In genomic region chr10:101130984-101131961, GRCh38 we compare ENCODE assay signal across 8 cellular contexts. TPM values are rescaled to one million over a fixed set of nuclear protein-coding genes. Genes with fewer than 3 reads are reported as not detected.
DNase-seq lines count a peak whose midpoint lies in the region; ATAC-seq lines count a peak whose summit lies in the region.

Gene TLX1, plus strand, starts transcription at chr10:101131300. Its CDS starts 242 bp downstream, at chr10:101131542.

- peaks cover 18% of the 10 kb centered on the region for H3K4me1 Mint-ChIP-seq in activated naive CD8-positive, alpha-beta T cell treated with anti-CD3 and anti-CD28 coated beads, Interleukin-2, amount 10 ng/mL, durations not matched to agents 7 days and 5 days

- peaks cover 100% of the 10 kb centered on the region in 11 experiments for H3K27me3 ChIP-seq in BLaER1 treated with 17β-estradiol and CSF1 and Interleukin-3, amounts not matched to agents 10 nM and 100 nM
- H3K27me3 ChIP-seq in HUES6 (ENCODE audit: control insufficient read depth, insufficient read depth, low read length) = peaks cover 100% of the 10 kb centered on the region
- peaks cover 79 to 92% of the 10 kb centered on the region in 2 donors for H3K27me3 ChIP-seq in muscle layer of colon (ENCODE audit: control insufficient read depth in 1 of 2, insufficient read depth in 2 of 2, low read length in 2 of 2)

- H4K20me1 ChIP-seq in BLaER1 treated with 17β-estradiol and CSF1 and Interleukin-3, amounts not matched to agents 10 nM and 100 nM = peaks cover 0 to 79% (median 61%) of the 10 kb centered on the region in 11 experiments; a peak in 18 of 22 replicates

- H3K9me3 Mint-ChIP-seq in activated naive CD8-positive, alpha-beta T cell treated with anti-CD3 and anti-CD28 coated beads, Interleukin-2, amount 10 ng/mL, durations not matched to agents 7 days and 5 days = no peaks in the 10 kb centered on the region

- H3K9ac ChIP-seq in BLaER1 treated with 17β-estradiol and CSF1 and Interleukin-3, amounts not matched to agents 10 nM and 100 nM = no peak within 1 kb of the TSS
- H3K9ac ChIP-seq in HUES6 (ENCODE audit: low read length) = no peak within 1 kb of the TSS
- no peak within 1 kb of the TSS for H3K9ac ChIP-seq in muscle layer of colon (ENCODE audit: low read length)

- no peaks in the 10 kb centered on the region for H3K36me3 ChIP-seq in BLaER1 treated with 17β-estradiol and CSF1 and Interleukin-3, amounts not matched to agents 10 nM and 100 nM
- H3K36me3 ChIP-seq in HUES6 (ENCODE audit: control insufficient read depth, insufficient read depth, low read length) (no peaks in the 10 kb centered on the region), muscle layer of colon (ENCODE audit: insufficient read depth, low read length) (no peaks in the 10 kb centered on the region)

- peak within 1 kb of the TSS in 3 of 10 experiments; percentile 24 to 29 (median 26); a peak in 3 of 20 replicates for H3K4me3 ChIP-seq in BLaER1 treated with 17β-estradiol and CSF1 and Interleukin-3, amounts not matched to agents 10 nM and 100 nM
- peak within 1 kb of the TSS; percentile 43 for H3K4me3 ChIP-seq in HUES6 (ENCODE audit: low read depth, low read length)
- H3K4me3 ChIP-seq in muscle layer of colon (ENCODE audit: low read depth in 1 of 2, low read length in 2 of 2) = peak within 1 kb of the TSS; percentile 12 to 39

- no peak within 1 kb of the TSS for H3K27ac Mint-ChIP-seq in activated naive CD8-positive, alpha-beta T cell treated with anti-CD3 and anti-CD28 coated beads, Interleukin-2, amount 10 ng/mL, durations not matched to agents 7 days and 5 days

- H3K36me3 Mint-ChIP-seq in activated naive CD8-positive, alpha-beta T cell treated with anti-CD3 and anti-CD28 coated beads, Interleukin-2, amount 10 ng/mL, durations not matched to agents 7 days and 5 days = no peaks in the 10 kb centered on the region

- peak; percentile 27 for ATAC-seq in activated naive CD8-positive, alpha-beta T cell treated with anti-CD3 and anti-CD28 coated beads, Interleukin-2, amount 10 ng/mL, durations not matched to agents 7 days and 5 days (ENCODE audit: low read depth)
- ATAC-seq in HG03378 (IDR thresholded peaks at IDR 0.05; ENCODE audit: unreplicated experiment) = no peak
- no peak for ATAC-seq in GM18868 (IDR thresholded peaks at IDR 0.05; ENCODE audit: unreplicated experiment)
- no peak for ATAC-seq in HG03342 (IDR thresholded peaks at IDR 0.05; ENCODE audit: unreplicated experiment)

- peak within 1 kb of the TSS in 9 of 11 experiments; percentile 2 to 68 (median 43); a peak in 13 of 22 replicates for H3K4me2 ChIP-seq in BLaER1 treated with 17β-estradiol and CSF1 and Interleukin-3, amounts not matched to agents 10 nM and 100 nM

- DNase-seq in activated naive CD8-positive, alpha-beta T cell treated with anti-CD3 and anti-CD28 coated beads, Interleukin-2, amount 10 ng/mL, durations not matched to agents 7 days and 5 days = no peak
- DNase-seq in HCEC 1CT = no peak

- H3K4me1 ChIP-seq in BLaER1 treated with 17β-estradiol and CSF1 and Interleukin-3, amounts not matched to agents 10 nM and 100 nM = peaks cover 0 to 40% (median 23%) of the 10 kb centered on the region in 10 experiments; a peak in 18 of 20 replicates
- peaks cover 20% of the 10 kb centered on the region for H3K4me1 ChIP-seq in HUES6 (ENCODE audit: control insufficient read depth, insufficient read depth, low read length)
- peaks cover 29% of the 10 kb centered on the region for H3K4me1 ChIP-seq in muscle layer of colon (ENCODE audit: insufficient read depth, low read length)

- H3K9me3 ChIP-seq in BLaER1 treated with 17β-estradiol and CSF1 and Interleukin-3, amounts not matched to agents 10 nM and 100 nM (replicated peaks in 1 of 11) = peaks cover 0 to 19% (median 11%) of the 10 kb centered on the region in 11 experiments; a peak in 8 of 22 replicates
- no peaks in the 10 kb centered on the region for H3K9me3 ChIP-seq in HUES6 (ENCODE audit: control insufficient read depth, insufficient read depth, low read depth, low read length)
- H3K9me3 ChIP-seq in muscle layer of colon (ENCODE audit: low read length) = no peaks in the 10 kb centered on the region

- POLR2A ChIA-PET in activated naive CD8-positive, alpha-beta T cell treated with anti-CD3 and anti-CD28 coated beads, Interleukin-2, amount 10 ng/mL, durations not matched to agents 7 days and 5 days (lab: Charles Lee) = interaction anchor here (0.7 kb wide), 1 partner anchor 56 kb away, joined by 4 read pairs; no protein-coding TSS in a partner anchor

- no peak within 1 kb of the TSS for H3K27ac ChIP-seq in BLaER1 treated with 17β-estradiol and CSF1 and Interleukin-3, amounts not matched to agents 10 nM and 100 nM
- H3K27ac ChIP-seq in HUES6 (ENCODE audit: low read depth, low read length) (no peak within 1 kb of the TSS), muscle layer of colon (ENCODE audit: low read depth, low read length) (no peak within 1 kb of the TSS)

- peaks cover 87% of the 10 kb centered on the region for H3K27me3 Mint-ChIP-seq in activated naive CD8-positive, alpha-beta T cell treated with anti-CD3 and anti-CD28 coated beads, Interleukin-2, amount 10 ng/mL, durations not matched to agents 7 days and 5 days

- no peak within 1 kb of the TSS for H3K4me3 Mint-ChIP-seq in activated naive CD8-positive, alpha-beta T cell treated with anti-CD3 and anti-CD28 coated beads, Interleukin-2, amount 10 ng/mL, durations not matched to agents 7 days and 5 days

RNA-seq across cellular contexts. Expression of gene TLX1, which starts in this region (rescaled TPM):
- total RNA-seq in activated naive CD8-positive, alpha-beta T cell treated with anti-CD3 and anti-CD28 coated beads, Interleukin-2, amount 10 ng/mL, durations not matched to agents 7 days and 5 days = not detected

Comparison
In these comparisons a context has a peak if more than half of its experiments do, and no peak if none do; other contexts are left out.
1. Peak in ATAC-seq in activated naive CD8-positive, alpha-beta T cell treated with anti-CD3 and anti-CD28 coated beads, Interleukin-2, amount 10 ng/mL, durations not matched to agents 7 days and 5 days; RNA of the gene not detected or under 1 TPM.